Comparison of ENCODE assay signal across 8 cellular contexts in genomic region chr2:199911052-199911876, GRCh38. TPM values are rescaled to one million over a fixed set of nuclear protein-coding genes. Genes with fewer than 3 reads are reported as not detected.
DNase-seq lines count a peak whose midpoint lies in the region; ATAC-seq and TF ChIP-seq lines count a peak whose summit lies in the region.

A gene with protein sequence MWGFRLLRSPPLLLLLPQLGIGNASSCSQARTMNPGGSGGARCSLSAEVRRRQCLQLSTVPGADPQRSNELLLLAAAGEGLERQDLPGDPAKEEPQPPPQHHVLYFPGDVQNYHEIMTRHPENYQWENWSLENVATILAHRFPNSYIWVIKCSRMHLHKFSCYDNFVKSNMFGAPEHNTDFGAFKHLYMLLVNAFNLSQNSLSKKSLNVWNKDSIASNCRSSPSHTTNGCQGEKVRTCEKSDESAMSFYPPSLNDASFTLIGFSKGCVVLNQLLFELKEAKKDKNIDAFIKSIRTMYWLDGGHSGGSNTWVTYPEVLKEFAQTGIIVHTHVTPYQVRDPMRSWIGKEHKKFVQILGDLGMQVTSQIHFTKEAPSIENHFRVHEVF (plus strand): TSS chr2:199911293. CDS start chr2:199911439, 146 bp downstream.

- TF ChIP-seq POLR2A in Raji (IDR thresholded peaks at IDR 0.05; ENCODE audit: insufficient read depth, low read depth, low read length) = peak; percentile 92

- DNase-seq in EH (ENCODE audit: low read depth) (peak; percentile 96), H4 (ENCODE audit: low spot score) (peak; percentile 97), LoVo (ENCODE audit: low spot score) (peak; percentile 98), fibroblast of pulmonary artery (ENCODE audit: low read depth) (peak; percentile 98)
- DNase-seq in activated T-helper 9 cell treated with anti-CD3 and anti-CD28 coated beads, Interleukin-2, amount 50 U/mL, for 16 hours (ENCODE audit: low read depth) = peak; percentile 88
- DNase-seq in natural killer cell treated with Interleukin-12 subunit alpha and Interleukin-12 subunit beta and Interleukin-15 and Interleukin-18, amount 100 ng/mL, for 72 hours (ENCODE audit: low spot score) = peak; percentile 95
- peak; percentile 95 for DNase-seq in stimulated activated naive CD8-positive, alpha-beta T cell treated with anti-CD3 and anti-CD28 coated beads, Interleukin-15, Interleukin-2, amounts not matched to agents 100 U/mL and 50 U/mL, for 24 hours

- no peaks in the 10 kb centered on the region for H3K9me3 Mint-ChIP-seq in natural killer cell treated with Interleukin-12 subunit alpha and Interleukin-12 subunit beta and Interleukin-15 and Interleukin-18, amount 100 ng/mL, for 72 hours

- H3K27me3 Mint-ChIP-seq in natural killer cell treated with Interleukin-12 subunit alpha and Interleukin-12 subunit beta and Interleukin-15 and Interleukin-18, amount 100 ng/mL, for 72 hours = peaks cover 0 to 5% of the 10 kb centered on the region in 2 donors

- peak within 1 kb of the TSS; percentile 99 for H3K4me3 Mint-ChIP-seq in natural killer cell treated with Interleukin-12 subunit alpha and Interleukin-12 subunit beta and Interleukin-15 and Interleukin-18, amount 100 ng/mL, for 72 hours

- peaks cover 5% of the 10 kb centered on the region for H3K36me3 Mint-ChIP-seq in natural killer cell treated with Interleukin-12 subunit alpha and Interleukin-12 subunit beta and Interleukin-15 and Interleukin-18, amount 100 ng/mL, for 72 hours

- peak within 1 kb of the TSS; percentile 96 for H3K4me3 ChIP-seq in fibroblast of pulmonary artery (replicated peaks; ENCODE audit: low read depth, low read length)

- H3K4me1 Mint-ChIP-seq in natural killer cell treated with Interleukin-12 subunit alpha and Interleukin-12 subunit beta and Interleukin-15 and Interleukin-18, amount 100 ng/mL, for 72 hours (ENCODE audit: low read depth in 2 of 2) = peaks cover 19 to 31% of the 10 kb centered on the region in 2 donors

- TF ChIP-seq CTCF in fibroblast of pulmonary artery (IDR thresholded peaks at IDR 0.05; ENCODE audit: low read length, missing control alignments) = no peak

- peak; percentile 95 to 98 for ATAC-seq in natural killer cell treated with Interleukin-12 subunit alpha and Interleukin-12 subunit beta and Interleukin-15 and Interleukin-18, amount 100 ng/mL, for 72 hours
- ATAC-seq in stimulated activated naive CD8-positive, alpha-beta T cell treated with anti-CD3 and anti-CD28 coated beads, Interleukin-15, Interleukin-2, amounts not matched to agents 100 U/mL and 50 U/mL, for 24 hours = peak; percentile 92

- H3K27ac Mint-ChIP-seq in natural killer cell treated with Interleukin-12 subunit alpha and Interleukin-12 subunit beta and Interleukin-15 and Interleukin-18, amount 100 ng/mL, for 72 hours = peak within 1 kb of the TSS; percentile 81 to 97

RNA-seq across cellular contexts. Expression of the gene that starts here (rescaled TPM):
- 6.8 and 8.2 TPM in 2 replicates for total RNA-seq in H4 (2014; rRNA removed; shearing (Covaris generic))
- total RNA-seq in natural killer cell treated with Interleukin-12 subunit alpha and Interleukin-12 subunit beta and Interleukin-15 and Interleukin-18, amount 100 ng/mL, for 72 hours = 10 to 100 TPM; 13.5 to 22.1 TPM

Comparison
In these comparisons a context has a peak if more than half of its experiments do, and no peak if none do; other contexts are left out.
1. Peak in every context shown above with its lines: DNase-seq, ATAC-seq and H3K4me3 ChIP-seq.